Comparison of ENCODE assay signal across 19 cellular contexts in genomic region chr2:121187922-121188411, GRCh38.
"Had no signal": no experiment of that assay in that cellular context is flagged by ENCODE, and none has a peak within 500 bp of the region (broad histone marks: within the 10 kb centered on the region; RNA-seq: fewer than 3 reads in every experiment).

No MANE protein-coding gene starts in this region.

- H3K4me1 Mint-ChIP-seq: activated B cell treated with CpG ODN at 0.5 μM for 24 hours; activated CD4-positive, alpha-beta T cell treated with anti-CD3 and anti-CD28 coated beads for 36 hours; stimulated activated memory B cell treated with anti-CD40 and anti-IgM and Interleukin-4, amounts not matched to agents 10 μg/mL and 1 μg/mL and 100 μg/mL, for 72 hours had no signal

- H3K27ac Mint-ChIP-seq: activated B cell treated with CpG ODN at 0.5 μM for 24 hours; activated CD4-positive, alpha-beta T cell treated with anti-CD3 and anti-CD28 coated beads for 36 hours; endodermal cell; stimulated activated memory B cell treated with anti-CD40 and anti-IgM and Interleukin-4, amounts not matched to agents 10 μg/mL and 1 μg/mL and 100 μg/mL, for 72 hours; T-helper 1 cell treated with Interleukin-12 subunit alpha and Interleukin-12 subunit beta and Interleukin-4 antibody, amounts not matched to agents 30 μg/mL and 1 μg/mL, for 36 hours had no signal

- H3K27me3 ChIP-seq: ascending aorta, brain microvascular endothelial cell, gastroesophageal sphincter, upper lobe of right lung had no signal

- H3K4me1 ChIP-seq: ascending aorta, gastroesophageal sphincter, upper lobe of right lung had no signal

- H3K36me3 Mint-ChIP-seq: stimulated activated memory B cell treated with anti-CD40 and anti-IgM and Interleukin-4, amounts not matched to agents 10 μg/mL and 1 μg/mL and 100 μg/mL, for 72 hours had no signal

- H3K4me3 ChIP-seq: ascending aorta, gastroesophageal sphincter, upper lobe of right lung had no signal

- DNase-seq: activated B cell treated with CpG ODN at 0.5 μM for 24 hours; activated CD4-positive, alpha-beta T cell treated with anti-CD3 and anti-CD28 coated beads for 36 hours; activated CD4-positive, alpha-beta T cell treated with anti-CD3 and anti-CD28 coated beads, Interleukin-2, amount 50 U/mL, for 4 hours; activated effector memory CD4-positive, alpha-beta T cell treated with anti-CD3 and anti-CD28 coated beads, Interleukin-2, amount 50 U/mL, for 16 hours; activated naive CD4-positive, alpha-beta T cell treated with anti-CD3 and anti-CD28 coated beads, Interleukin-2, amount 50 U/mL, for 16 hours; brain microvascular endothelial cell; central memory CD4-positive, alpha-beta T cell; hypothalamus; occipital lobe; retina; stimulated activated CD4-positive, alpha-beta T cell treated with anti-CD3 and anti-CD28 coated beads, Interleukin-1b, Interleukin-23, amount 100 ng/mL, for 48 hours; T1000; upper lobe of right lung had no signal

- H3K9me3 Mint-ChIP-seq: activated B cell treated with CpG ODN at 0.5 μM for 24 hours; endodermal cell; stimulated activated memory B cell treated with anti-CD40 and anti-IgM and Interleukin-4, amounts not matched to agents 10 μg/mL and 1 μg/mL and 100 μg/mL, for 72 hours; T-helper 1 cell treated with Interleukin-12 subunit alpha and Interleukin-12 subunit beta and Interleukin-4 antibody, amounts not matched to agents 30 μg/mL and 1 μg/mL, for 36 hours had no signal

- H3K36me3 ChIP-seq: ascending aorta, brain microvascular endothelial cell, gastroesophageal sphincter, upper lobe of right lung had no signal

- H3K9me3 ChIP-seq: ascending aorta, gastroesophageal sphincter, upper lobe of right lung had no signal

- H3K27ac ChIP-seq: ascending aorta, brain microvascular endothelial cell, epithelial cell of prostate, gastroesophageal sphincter, upper lobe of right lung had no signal

- H3K27me3 Mint-ChIP-seq: activated B cell treated with CpG ODN at 0.5 μM for 24 hours had no signal

- H3K4me3 Mint-ChIP-seq: activated B cell treated with CpG ODN at 0.5 μM for 24 hours; activated CD4-positive, alpha-beta T cell treated with anti-CD3 and anti-CD28 coated beads for 36 hours; endodermal cell; stimulated activated memory B cell treated with anti-CD40 and anti-IgM and Interleukin-4, amounts not matched to agents 10 μg/mL and 1 μg/mL and 100 μg/mL, for 72 hours; T-helper 1 cell treated with Interleukin-12 subunit alpha and Interleukin-12 subunit beta and Interleukin-4 antibody, amounts not matched to agents 30 μg/mL and 1 μg/mL, for 36 hours had no signal
